ENCODE assay signal across 36 cellular contexts in the genomic region with DNA sequence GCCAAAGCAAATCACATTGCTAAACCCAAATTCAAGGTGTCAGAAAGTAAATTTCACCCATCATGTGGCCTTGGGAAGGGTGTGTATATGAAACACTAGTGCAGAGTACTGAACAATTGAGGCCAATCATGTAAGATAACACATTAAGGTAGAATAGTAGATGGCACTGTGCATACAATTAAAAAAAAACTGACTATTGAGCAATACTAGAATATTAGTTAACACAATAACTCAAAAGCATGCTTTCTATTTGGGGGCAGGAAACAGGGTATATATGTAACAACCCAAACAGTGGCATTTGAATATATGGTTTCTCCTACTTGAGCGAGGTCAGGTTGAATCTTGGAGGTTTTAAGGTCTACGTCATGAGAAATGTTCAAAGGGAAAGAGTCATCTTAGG.
DNase-seq lines count a peak whose midpoint lies in the region; ATAC-seq, FAIRE-seq and TF ChIP-seq lines count a peak whose summit lies in the region.
"Had no signal": no experiment of that assay in that cellular context is flagged by ENCODE, and none has a peak within 500 bp of the region (broad histone marks: within the 10 kb centered on the region; RNA-seq: fewer than 3 reads in every experiment).

No MANE protein-coding gene starts in this region.

- TF ChIP-seq CTCF in HepG2 (CRISPR knock-in tag; IDR thresholded peaks at IDR 0.05) (no peak), right lobe of liver (IDR thresholded peaks at IDR 0.05) (no peak), IMR-90 (conservative IDR thresholded peaks at IDR 0.05; ENCODE audit: low read depth, low read length) (no peak), D721Med (IDR thresholded peaks at IDR 0.05; ENCODE audit: insufficient read depth, missing control alignments) (no peak), HFFc6 (IDR thresholded peaks at IDR 0.05) (no peak)

- BruUV-seq in HepG2 (replicated peaks; lab: Mats Ljungman, UMichigan): no TSS peak
- no TSS peak for BruUV-seq in IMR-90 (replicated peaks; lab: Mats Ljungman, UMichigan)

- intact Hi-C loops in HepG2 (cut with micrococcal nuclease; ENCODE audit: unreplicated experiment) (no loop called here), right lobe of liver (cut with DNase I) (no loop called here), IMR-90 (cut with micrococcal nuclease) (no loop called here)

- no peaks in the 10 kb centered on the region for H3K79me1 ChIP-seq in IMR-90 (ENCODE audit: low read depth in 1 of 2, low read length in 2 of 2)
- no peaks in the 10 kb centered on the region for H3K79me1 ChIP-seq in neuronal stem cell (ENCODE audit: low read depth, low read length)

- H3K23ac ChIP-seq in IMR-90 (ENCODE audit: low read depth, low read length) (no peak overlapping the region), neuronal stem cell (ENCODE audit: low read depth, low read length, poor library complexity) (no peak overlapping the region)

- in situ Hi-C loops in HepG2 (cut with HindIII; ENCODE audit: extremely low pct_ligation_motif_present, low pct_unique_long_range_greater_than_20kb) (no loop called here), G401 (cut with HindIII; ENCODE audit: low sequenced_read_pairs) (no loop called here), IMR-90 (cut with MboI; ENCODE audit: low sequenced_read_pairs) (no loop called here)

- no peak overlapping the region for H3K4me3 ChIP-seq in HepG2 (replicated peaks in 1 of 3; ENCODE audit: insufficient read depth in 1 of 3, low read depth in 2 of 3, low read length in 3 of 3)
- H3K4me3 ChIP-seq in right lobe of liver: no peak overlapping the region
- no peak overlapping the region for H3K4me3 ChIP-seq in IMR-90 (ENCODE audit: insufficient read depth, low read depth, low read length)
- H3K4me3 ChIP-seq in neuronal stem cell (ENCODE audit: low read length in 2 of 2): no peak overlapping the region
- H3K4me3 ChIP-seq: A549; BLaER1; BLaER1 treated with 17β-estradiol and CSF1 and Interleukin-3, amounts not matched to agents 10 nM and 100 nM had no signal

- no peak for TF ChIP-seq EP300 in HepG2 (IDR thresholded peaks at IDR 0.05; ENCODE audit: low read depth in 2 of 2, low read length in 2 of 2)
- TF ChIP-seq EP300 in HepG2 (CRISPR knock-in tag; IDR thresholded peaks at IDR 0.05; ENCODE audit: borderline replicate concordance): no peak

- no peak overlapping the region for H3K56ac ChIP-seq in IMR-90 (ENCODE audit: extremely low read depth, insufficient read depth, low read length)

- no peak overlapping the region for H4K5ac ChIP-seq in IMR-90 (ENCODE audit: low read depth, low read length)

- no peak overlapping the region for H3K9ac ChIP-seq in HepG2 (ENCODE audit: insufficient read depth, low read depth, low read length)
- H3K9ac ChIP-seq in IMR-90 (ENCODE audit: low read depth, low read length): no peak overlapping the region
- H3K9ac ChIP-seq in neuronal stem cell (ENCODE audit: low read depth, low read length, poor library complexity): no peak overlapping the region
- H3K9ac ChIP-seq: BLaER1; BLaER1 treated with 17β-estradiol and CSF1 and Interleukin-3, amounts not matched to agents 10 nM and 100 nM had no signal

- H3K36me3 Mint-ChIP-seq in activated T-cell treated with anti-CD3 and anti-CD28 coated beads, Interleukin-2, amount 50 U/mL, for 4 hours (ENCODE audit: insufficient read depth): no peaks in the 10 kb centered on the region
- no peaks in the 10 kb centered on the region for H3K36me3 Mint-ChIP-seq in HFFc6 (ENCODE audit: low read depth)
- H3K36me3 Mint-ChIP-seq: CD14-positive monocyte; CD4-positive, alpha-beta memory T cell; CD4-positive, CD25-positive, alpha-beta regulatory T cell; CD8-positive, alpha-beta memory T cell; CD8-positive, alpha-beta T cell had no signal

- dilution Hi-C loops in IMR-90 (cut with HindIII; ENCODE audit: low sequenced_read_pairs, unreplicated experiment): no loop called here

- no peak overlapping the region for H2BK15ac ChIP-seq in IMR-90 (ENCODE audit: low read depth, low read length)
- H2BK15ac ChIP-seq in neuronal stem cell (ENCODE audit: low read length): no peak overlapping the region

- TF ChIP-seq POLR2A in HepG2 (IDR thresholded peaks at IDR 0.05; ENCODE audit: insufficient read depth in 1 of 2, low read depth in 2 of 2, low read length in 2 of 2): no peak
- TF ChIP-seq POLR2A in right lobe of liver (IDR thresholded peaks at IDR 0.05): no peak
- no peak for TF ChIP-seq POLR2A in IMR-90 (IDR thresholded peaks at IDR 0.05; ENCODE audit: low read depth, low read length)

- H3K9me3 ChIP-seq in HepG2 (ENCODE audit: low read length) (no peaks in the 10 kb centered on the region), right lobe of liver (no peaks in the 10 kb centered on the region), IMR-90 (ENCODE audit: control insufficient read depth, insufficient read depth, low read length) (peaks cover 7% of the 10 kb centered on the region; the same call in 1 of the 2 replicates), neuronal stem cell (replicated peaks in 1 of 2; ENCODE audit: control insufficient read depth in 2 of 2, insufficient read depth in 1 of 2, low read depth in 1 of 2, low read length in 2 of 2) (peaks cover 0 to 2% of the 10 kb centered on the region in 2 donors)
- H3K9me3 ChIP-seq: A549, BLaER1, Caco-2 had no signal

- H2AFZ ChIP-seq in HepG2 (ENCODE audit: low read length) (no peak overlapping the region), IMR-90 (replicated peaks; ENCODE audit: low read length, poor library complexity) (no peak overlapping the region), neuronal stem cell (ENCODE audit: low read length) (no peak overlapping the region)

- ATAC-seq in HepG2 (no peak), right lobe of liver (no peak), IMR-90 (ENCODE audit: low read depth) (no peak)
- ATAC-seq in activated T-cell treated with anti-CD3 and anti-CD28 coated beads, Interleukin-2, amount 50 U/mL, for 4 hours: no peak
- ATAC-seq: A549; CD8-positive, alpha-beta T cell had no signal

- no peaks in the 10 kb centered on the region for H3K4me1 Mint-ChIP-seq in activated T-cell treated with anti-CD3 and anti-CD28 coated beads, Interleukin-2, amount 50 U/mL, for 4 hours (ENCODE audit: low read depth)
- H3K4me1 Mint-ChIP-seq in HFFc6 (ENCODE audit: low read depth): no peaks in the 10 kb centered on the region
- H3K4me1 Mint-ChIP-seq: B cell; CD14-positive monocyte; CD4-positive, CD25-positive, alpha-beta regulatory T cell; CD8-positive, alpha-beta memory T cell had no signal

- peak overlapping the region; percentile 17 for H2BK12ac ChIP-seq in neuronal stem cell (ENCODE audit: low read length)

- H3K9me3 Mint-ChIP-seq in activated T-cell treated with anti-CD3 and anti-CD28 coated beads, Interleukin-2, amount 50 U/mL, for 4 hours: no peaks in the 10 kb centered on the region
- H3K9me3 Mint-ChIP-seq in HFFc6: no peaks in the 10 kb centered on the region
- H3K9me3 Mint-ChIP-seq: CD4-positive, alpha-beta memory T cell; CD4-positive, alpha-beta T cell; CD8-positive, alpha-beta T cell had no signal

- H3K4me3 Mint-ChIP-seq in activated T-cell treated with anti-CD3 and anti-CD28 coated beads, Interleukin-2, amount 50 U/mL, for 4 hours: no peak overlapping the region
- no peak overlapping the region for H3K4me3 Mint-ChIP-seq in HFFc6
- H3K4me3 Mint-ChIP-seq: B cell; CD14-positive monocyte; CD4-positive, alpha-beta memory T cell; CD4-positive, alpha-beta T cell; CD4-positive, CD25-positive, alpha-beta regulatory T cell; CD8-positive, alpha-beta memory T cell; CD8-positive, alpha-beta T cell had no signal

- H3K27me3 ChIP-seq in HepG2 (ENCODE audit: control insufficient read depth in 1 of 2, insufficient read depth in 2 of 2, low read length in 2 of 2) (no peaks in the 10 kb centered on the region; a peak in 1 of 5 replicates), right lobe of liver (no peaks in the 10 kb centered on the region), IMR-90 (ENCODE audit: control insufficient read depth, insufficient read depth, low read length) (no peaks in the 10 kb centered on the region), neuronal stem cell (ENCODE audit: control insufficient read depth in 3 of 3, insufficient read depth in 3 of 3, low read depth in 1 of 3, low read length in 3 of 3) (no peaks in the 10 kb centered on the region)
- H3K27me3 ChIP-seq: BE2C; BLaER1; BLaER1 treated with 17β-estradiol and CSF1 and Interleukin-3, amounts not matched to agents 10 nM and 100 nM had no signal

- DNase-seq in HepG2 (ENCODE audit: low spot score) (no peak), right lobe of liver (no peak), G401 (ENCODE audit: low spot score) (peak; percentile 1), IMR-90 (no peak), neuronal stem cell (ENCODE audit: low spot score) (no peak), D721Med (ENCODE audit: insufficient read length, low spot score) (no peak), HFFc6 (no peak)
- no peak for DNase-seq in activated T-cell treated with anti-CD3 and anti-CD28 coated beads, Interleukin-2, amount 50 U/mL, for 4 hours
- DNase-seq: 8988T; ACHN; AML-193; BE2C; C1 segment of cervical spinal cord; Caco-2; Calu3; CD4-positive, alpha-beta memory T cell; CD4-positive, alpha-beta T cell; CD4-positive, CD25-positive, alpha-beta regulatory T cell; CD8-positive, alpha-beta memory T cell; CD8-positive, alpha-beta T cell; COR-L47; DMS 273 treated with DMSO at 0.1 percent for 48 hours; DMS153; DMS53; DMS79; DMS79 treated with DMSO at 0.1 percent for 48 hours; DND-41; EL had no signal

- H4K20me1 ChIP-seq in HepG2 (ENCODE audit: insufficient read depth, low read length) (no peaks in the 10 kb centered on the region), IMR-90 (ENCODE audit: insufficient read depth, low read length) (no peaks in the 10 kb centered on the region)
- H4K20me1 ChIP-seq: BLaER1; BLaER1 treated with 17β-estradiol and CSF1 and Interleukin-3, amounts not matched to agents 10 nM and 100 nM had no signal

- peaks cover 7% of the 10 kb centered on the region for H3K27me3 Mint-ChIP-seq in activated T-cell treated with anti-CD3 and anti-CD28 coated beads, Interleukin-2, amount 50 U/mL, for 4 hours (ENCODE audit: low read depth)
- H3K27me3 Mint-ChIP-seq in HFFc6 (ENCODE audit: insufficient read depth): no peaks in the 10 kb centered on the region

- no peak overlapping the region for H2BK120ac ChIP-seq in IMR-90 (ENCODE audit: low read depth, low read length)
- H2BK120ac ChIP-seq in neuronal stem cell (ENCODE audit: low read depth, low read length): no peak overlapping the region

- peaks cover 7% of the 10 kb centered on the region for H3K4me1 ChIP-seq in HepG2 (ENCODE audit: insufficient read depth, low read length)
- H3K4me1 ChIP-seq in right lobe of liver: no peaks in the 10 kb centered on the region
- H3K4me1 ChIP-seq in IMR-90 (ENCODE audit: control insufficient read depth, insufficient read depth, low read length): no peaks in the 10 kb centered on the region
- H3K4me1 ChIP-seq in neuronal stem cell (ENCODE audit: control insufficient read depth in 2 of 2, insufficient read depth in 1 of 2, low read depth in 1 of 2, low read length in 2 of 2): no peaks in the 10 kb centered on the region
- H3K4me1 ChIP-seq: A549; BE2C; BLaER1; BLaER1 treated with 17β-estradiol and CSF1 and Interleukin-3, amounts not matched to agents 10 nM and 100 nM had no signal

- CTCF ChIA-PET in HepG2 (lab: Yijun Ruan, JAX; ENCODE audit: low intra/inter-chr PET ratio, low total read pairs) (no interaction called here), IMR-90 (lab: Yijun Ruan, JAX) (no interaction called here)

- H3K27ac ChIP-seq in HepG2 (ENCODE audit: extremely low read length, insufficient read depth, low read length) (no peak overlapping the region), right lobe of liver (no peak overlapping the region), IMR-90 (ENCODE audit: insufficient read depth, low read length) (no peak overlapping the region), neuronal stem cell (replicated peaks; ENCODE audit: low read length) (no peak overlapping the region)
- H3K27ac ChIP-seq: 22Rv1; A549; BLaER1; BLaER1 treated with 17β-estradiol and CSF1 and Interleukin-3, amounts not matched to agents 10 nM and 100 nM; C4-2B had no signal

- H3K27ac Mint-ChIP-seq in HFFc6: no peak overlapping the region
- H3K27ac Mint-ChIP-seq: B cell; CD14-positive monocyte; CD4-positive, alpha-beta memory T cell; CD4-positive, alpha-beta T cell; CD4-positive, CD25-positive, alpha-beta regulatory T cell; CD8-positive, alpha-beta memory T cell; CD8-positive, alpha-beta T cell had no signal

- WGBS in HepG2 (ENCODE audit: low lambda C conversion rate): 14% methylated on average over 2 of the region's 2 CpGs
- whole genome bisulfite sequencing in right lobe of liver (ENCODE audit: insufficient coverage, low coverage, low lambda C conversion rate, missing lambda C conversion rate): 84% methylated on average over 2 of the region's 2 CpGs
- no CpG with 5 or more reads among the region's 2 CpGs for WGBS in IMR-90 (ENCODE audit: extremely low coverage in 2 of 2, insufficient read length in 1 of 2), 2 experiments
- WGBS in neuronal stem cell (ENCODE audit: extremely low coverage in 2 of 2, insufficient read length in 2 of 2, insufficient replicate concordance in 1 of 2), 2 donors: no CpG with 5 or more reads among the region's 2 CpGs

- TF ChIP-seq RAD21 in HepG2 (CRISPR knock-in tag; IDR thresholded peaks at IDR 0.05): no peak
- TF ChIP-seq RAD21 in IMR-90 (IDR thresholded peaks at IDR 0.05; ENCODE audit: low read length): no peak

- no peak overlapping the region for H2BK5ac ChIP-seq in IMR-90 (ENCODE audit: low read depth, low read length, poor library complexity, severe bottlenecking)
- H2BK5ac ChIP-seq in neuronal stem cell (ENCODE audit: low read length): no peak overlapping the region

- H3K79me2 ChIP-seq in HepG2 (ENCODE audit: insufficient read depth, low read length): no peaks in the 10 kb centered on the region

- H4K91ac ChIP-seq in IMR-90 (ENCODE audit: insufficient read depth, low read depth, low read length) (no peak overlapping the region), neuronal stem cell (ENCODE audit: low read depth, low read length, poor library complexity) (no peak overlapping the region)

- H2AK9ac ChIP-seq in IMR-90 (replicated peaks; ENCODE audit: low read depth, low read length, poor library complexity): no peak overlapping the region

- no peak overlapping the region for H3K18ac ChIP-seq in IMR-90 (ENCODE audit: low read depth, low read length)
- no peak overlapping the region for H3K18ac ChIP-seq in neuronal stem cell (ENCODE audit: low read length)

- H3K4ac ChIP-seq in IMR-90 (ENCODE audit: low read depth, low read length) (no peak overlapping the region), neuronal stem cell (ENCODE audit: low read length) (no peak overlapping the region)

- H3K4me2 ChIP-seq in HepG2 (ENCODE audit: low read depth, low read length): no peak overlapping the region
- H3K4me2 ChIP-seq in IMR-90 (ENCODE audit: low read depth, low read length): no peak overlapping the region
- H3K4me2 ChIP-seq in neuronal stem cell (ENCODE audit: insufficient read depth, low read length, poor library complexity, severe bottlenecking): no peak overlapping the region
- H3K4me2 ChIP-seq: A549; BLaER1; BLaER1 treated with 17β-estradiol and CSF1 and Interleukin-3, amounts not matched to agents 10 nM and 100 nM had no signal

- H4K8ac ChIP-seq in IMR-90 (ENCODE audit: low read depth in 2 of 2, low read length in 2 of 2) (no peak overlapping the region), neuronal stem cell (ENCODE audit: low read depth, low read length) (no peak overlapping the region)

- no peak overlapping the region for H2AK5ac ChIP-seq in IMR-90 (ENCODE audit: low read depth, low read length)
- H2AK5ac ChIP-seq in neuronal stem cell (ENCODE audit: low read depth, low read length): no peak overlapping the region

- H2BK20ac ChIP-seq in IMR-90 (ENCODE audit: low read depth, low read length): no peak overlapping the region

- FAIRE-seq in HepG2 (lab: Jason Lieb, UNC) (no peak), D721Med (lab: Jason Lieb, UNC) (no peak)
- FAIRE-seq: A204.1, A549 had no signal

- no peaks in the 10 kb centered on the region for H3K9me1 ChIP-seq in IMR-90 (ENCODE audit: insufficient read depth, low read length)

- H3K36me3 ChIP-seq in HepG2 (replicated peaks in 1 of 2; ENCODE audit: control insufficient read depth in 1 of 2, insufficient read depth in 2 of 2, low read length in 2 of 2) (no peaks in the 10 kb centered on the region), right lobe of liver (no peaks in the 10 kb centered on the region), IMR-90 (ENCODE audit: control insufficient read depth, insufficient read depth, low read length) (no peaks in the 10 kb centered on the region), neuronal stem cell (replicated peaks in 1 of 2; ENCODE audit: control insufficient read depth in 2 of 2, insufficient read depth in 2 of 2, low read length in 2 of 2) (no peaks in the 10 kb centered on the region)
- H3K36me3 ChIP-seq: BE2C; BLaER1; BLaER1 treated with 17β-estradiol and CSF1 and Interleukin-3, amounts not matched to agents 10 nM and 100 nM had no signal

- POLR2A ChIA-PET in HepG2 (lab: Yijun Ruan, JAX) (no interaction called here), IMR-90 (lab: Charles Lee; ENCODE audit: unreplicated experiment) (no interaction called here)

- H3K14ac ChIP-seq in IMR-90 (replicated peaks; ENCODE audit: low read depth, low read length) (no peak overlapping the region), neuronal stem cell (ENCODE audit: low read length) (peak overlapping the region; percentile 50)
